Comparison of ENCODE assay signal across 14 cellular contexts in genomic region chr17:29158096-29158495, GRCh38. TPM values are rescaled to one million over a fixed set of nuclear protein-coding genes. Genes with fewer than 3 reads are reported as not detected.
DNase-seq lines count a peak whose midpoint lies in the region; ATAC-seq and TF ChIP-seq lines count a peak whose summit lies in the region.
"Had no signal": no experiment of that assay in that cellular context is flagged by ENCODE, and none has a peak within 500 bp of the region (broad histone marks: within the 10 kb centered on the region; RNA-seq: fewer than 3 reads in every experiment).

No MANE protein-coding gene starts in this region.

- H3K36me3 ChIP-seq in vagina, result peaks cover 0 to 5% of the 10 kb centered on the region in 2 donors

- intact Hi-C loops in natural killer cell (cut with micrococcal nuclease), result no loop called here
- intact Hi-C loops in vagina (cut with DNase I), result no loop called here

- TF ChIP-seq CTCF in natural killer cell (IDR thresholded peaks at IDR 0.05) (no peak), mesothelial cell of epicardium (IDR thresholded peaks at IDR 0.05; ENCODE audit: unreplicated experiment) (no peak), vagina (IDR thresholded peaks at IDR 0.05) (no peak)

- TF ChIP-seq POLR2A in vagina (IDR thresholded peaks at IDR 0.05), result no peak

- H3K27ac ChIP-seq in vagina, result peak overlapping the region; percentile 42

- H3K9me3 Mint-ChIP-seq in natural killer cell (no peaks in the 10 kb centered on the region), mesothelial cell of epicardium (no peaks in the 10 kb centered on the region)
- no peaks in the 10 kb centered on the region for H3K9me3 Mint-ChIP-seq in natural killer cell treated with Interleukin-12 subunit alpha and Interleukin-12 subunit beta and Interleukin-15 and Interleukin-18, amount 100 ng/mL, for 72 hours

- peaks cover 11 to 28% of the 10 kb centered on the region in 2 donors for H3K4me1 Mint-ChIP-seq in natural killer cell
- peaks cover 26 to 29% of the 10 kb centered on the region in 2 donors for H3K4me1 Mint-ChIP-seq in natural killer cell treated with Interleukin-12 subunit alpha and Interleukin-12 subunit beta and Interleukin-15 and Interleukin-18, amount 100 ng/mL, for 72 hours (ENCODE audit: low read depth in 2 of 2)
- H3K4me1 Mint-ChIP-seq in mesothelial cell of epicardium, result peaks cover 66% of the 10 kb centered on the region

- ATAC-seq in natural killer cell (peak in 2 of 3 donors; percentile 40 to 48), GM18498 (IDR thresholded peaks at IDR 0.05; ENCODE audit: unreplicated experiment) (no peak)
- ATAC-seq in natural killer cell treated with Interleukin-12 subunit alpha and Interleukin-12 subunit beta and Interleukin-15 and Interleukin-18, amount 100 ng/mL, for 72 hours, result no peak
- ATAC-seq: GM12878, right cardiac atrium, Right ventricle myocardium inferior had no signal

- no peaks in the 10 kb centered on the region for H3K27me3 Mint-ChIP-seq in natural killer cell (ENCODE audit: low read depth in 2 of 2)
- H3K27me3 Mint-ChIP-seq in natural killer cell treated with Interleukin-12 subunit alpha and Interleukin-12 subunit beta and Interleukin-15 and Interleukin-18, amount 100 ng/mL, for 72 hours, result no peaks in the 10 kb centered on the region
- no peaks in the 10 kb centered on the region for H3K27me3 Mint-ChIP-seq in mesothelial cell of epicardium (ENCODE audit: low read depth)

- H3K36me3 Mint-ChIP-seq in natural killer cell (no peaks in the 10 kb centered on the region), mesothelial cell of epicardium (peaks cover 5% of the 10 kb centered on the region)
- no peaks in the 10 kb centered on the region for H3K36me3 Mint-ChIP-seq in natural killer cell treated with Interleukin-12 subunit alpha and Interleukin-12 subunit beta and Interleukin-15 and Interleukin-18, amount 100 ng/mL, for 72 hours

- H3K27me3 ChIP-seq in vagina, result no peaks in the 10 kb centered on the region

- DNase-seq in natural killer cell (no peak), cerebellum (ENCODE audit: low spot score) (peak; percentile 61), mesothelial cell of epicardium (ENCODE audit: low spot score in 2 of 2, unreplicated experiment in 2 of 2) (no peak), vagina (ENCODE audit: extremely low spot score in 2 of 2) (no peak), activated T-cell treated with anti-CD3 and anti-CD28 coated beads for 4 hours (no peak)
- no peak for DNase-seq in natural killer cell treated with Interleukin-12 subunit alpha and Interleukin-12 subunit beta and Interleukin-15 and Interleukin-18, amount 100 ng/mL, for 72 hours (ENCODE audit: low spot score)
- DNase-seq in stimulated activated CD4-positive, alpha-beta T cell treated with anti-CD3 and anti-CD28 coated beads, Interleukin-2, amount 100 ng/mL, for 24 hours, result no peak
- DNase-seq: DMS79 treated with DMSO at 0.1 percent for 48 hours, NCI-H1092, NCI-H510A had no signal

- H3K4me3 Mint-ChIP-seq in natural killer cell (no peak overlapping the region), mesothelial cell of epicardium (no peak overlapping the region)
- H3K4me3 Mint-ChIP-seq in natural killer cell treated with Interleukin-12 subunit alpha and Interleukin-12 subunit beta and Interleukin-15 and Interleukin-18, amount 100 ng/mL, for 72 hours, result no peak overlapping the region

- peaks cover 69% of the 10 kb centered on the region for H3K4me1 ChIP-seq in vagina

- no peak overlapping the region for H3K27ac Mint-ChIP-seq in natural killer cell
- H3K27ac Mint-ChIP-seq in natural killer cell treated with Interleukin-12 subunit alpha and Interleukin-12 subunit beta and Interleukin-15 and Interleukin-18, amount 100 ng/mL, for 72 hours, result no peak overlapping the region
- H3K27ac Mint-ChIP-seq in mesothelial cell of epicardium, result peak overlapping the region; percentile 82

- H3K9me3 ChIP-seq in vagina, result no peaks in the 10 kb centered on the region

- no peak overlapping the region for H3K4me3 ChIP-seq in vagina
- H3K4me3 ChIP-seq: GM12878 had no signal

RNA-seq across cellular contexts. Expression of gene MYO18A, which starts 22.1 kb away (rescaled TPM):
- total RNA-seq in natural killer cell, result 100 to 1,000 TPM; 110 to 117 (median 115) TPM
- total RNA-seq in natural killer cell treated with Interleukin-12 subunit alpha and Interleukin-12 subunit beta and Interleukin-15 and Interleukin-18, amount 100 ng/mL, for 72 hours, result 10 to 100 TPM; 56.7 to 60.9 TPM
- total RNA-seq in cerebellum, result 33.6 TPM
- total RNA-seq in mesothelial cell of epicardium, result 55.0 to 58.4 TPM (median 56.8 TPM) in 3 replicates
- 70.7 TPM for total RNA-seq in vagina

Comparison
In these comparisons a context has a peak if more than half of its experiments do, and no peak if none do; other contexts are left out.
1. ATAC-seq: peak in natural killer cell (2 of 3); none in natural killer cell treated with Interleukin-12 subunit alpha and Interleukin-12 subunit beta and Interleukin-15 and Interleukin-18, amount 100 ng/mL, for 72 hours (0 of 2) and GM18498 (single experiment).